Comparison of ENCODE assay signal across 8 cellular contexts in genomic region chr7:3399858-3400257, GRCh38.
DNase-seq lines count a peak whose midpoint lies in the region; ATAC-seq, FAIRE-seq and TF ChIP-seq lines count a peak whose summit lies in the region.

No MANE protein-coding gene starts in this region.

- no peak for FAIRE-seq in keratinocyte (lab: Jason Lieb, UNC)

- H4K20me1 ChIP-seq in keratinocyte (ENCODE audit: control insufficient read depth, extremely low read depth, insufficient read depth, low read length) = no peaks in the 10 kb centered on the region

- no peak overlapping the region for H3K4me2 ChIP-seq in keratinocyte (ENCODE audit: control insufficient read depth, extremely low read depth, insufficient read depth, low read depth, low read length)

- H3K9me3 Mint-ChIP-seq in Calu3 (ENCODE audit: low read depth, unreplicated experiment) (peaks cover 17% of the 10 kb centered on the region), mesothelial cell of epicardium (peaks cover 38% of the 10 kb centered on the region)
- no peaks in the 10 kb centered on the region for H3K9me3 Mint-ChIP-seq in effector memory CD8-positive, alpha-beta T cell

- no peaks in the 10 kb centered on the region for H3K9me1 ChIP-seq in keratinocyte (ENCODE audit: control insufficient read depth, extremely low read depth, insufficient read depth, low read length)

- TF ChIP-seq CTCF in Calu3 (IDR thresholded peaks at IDR 0.05; ENCODE audit: unreplicated experiment) (peak; percentile 47), keratinocyte (optimal IDR thresholded peaks at IDR 0.05 in 1 of 3, IDR thresholded peaks at IDR 0.05 in 1 of 3, conservative IDR thresholded peaks at IDR 0.05 in 1 of 3; ENCODE audit: extremely low read depth in 1 of 3, insufficient read depth in 2 of 3, low read length in 3 of 3) (peak; percentile 40 to 60 (median 48)), mesothelial cell of epicardium (IDR thresholded peaks at IDR 0.05; ENCODE audit: unreplicated experiment) (no peak)

- no TSS peak for BruUV-seq in Calu3 (replicated peaks; lab: Mats Ljungman, UMichigan)

- H3K36me3 Mint-ChIP-seq in Calu3 (ENCODE audit: insufficient read depth, unreplicated experiment) = no peaks in the 10 kb centered on the region
- H3K36me3 Mint-ChIP-seq in mesothelial cell of epicardium = peaks cover 30% of the 10 kb centered on the region
- H3K36me3 Mint-ChIP-seq in effector memory CD8-positive, alpha-beta T cell (ENCODE audit: insufficient read depth) = no peaks in the 10 kb centered on the region

- DNase-seq in Calu3 (peak; percentile 39), SW480 (ENCODE audit: low spot score) (peak; percentile 32), keratinocyte (ENCODE audit: low read depth, low spot score) (no peak), mesothelial cell of epicardium (ENCODE audit: low spot score in 2 of 2, unreplicated experiment in 2 of 2) (no peak), posterior cingulate gyrus (no peak)
- DNase-seq in effector memory CD8-positive, alpha-beta T cell = no peak

- no peaks in the 10 kb centered on the region for H3K36me3 ChIP-seq in keratinocyte (ENCODE audit: control insufficient read depth in 2 of 2, extremely low read depth in 1 of 2, insufficient read depth in 2 of 2, low read length in 2 of 2)

- dilution Hi-C loops in keratinocyte (cut with MboI; ENCODE audit: extremely low pct_ligation_motif_present, low sequenced_read_pairs) = no loop called here

- CTCF ChIA-PET in Calu3 (lab: Charles Lee) = interaction anchor here (0.6 to 1.1 kb wide), 4 partner anchors 97 to 713 kb away, joined by 3 to 4 read pairs (median 4); partner anchors contain the start of gene SDK1

- intact Hi-C loops in Calu3 (cut with micrococcal nuclease; ENCODE audit: unreplicated experiment) (loop anchor here (5.0 kb wide), 1 partner anchor 98 kb away; the partner anchor contains the start of gene SDK1), posterior cingulate gyrus (cut with DNase I) (no loop called here)

- H3K4me3 Mint-ChIP-seq in Calu3 (ENCODE audit: low read depth, unreplicated experiment) (no peak overlapping the region), mesothelial cell of epicardium (no peak overlapping the region)
- no peak overlapping the region for H3K4me3 Mint-ChIP-seq in effector memory CD8-positive, alpha-beta T cell

- ATAC-seq in HG03442 (IDR thresholded peaks at IDR 0.05; ENCODE audit: unreplicated experiment) (peak; percentile 43), GM19467 (IDR thresholded peaks at IDR 0.05; ENCODE audit: unreplicated experiment) (no peak)
- no peak for ATAC-seq in effector memory CD8-positive, alpha-beta T cell (replicated peaks)

- no peaks in the 10 kb centered on the region for H3K27me3 Mint-ChIP-seq in Calu3 (ENCODE audit: unreplicated experiment)
- peaks cover 8% of the 10 kb centered on the region for H3K27me3 Mint-ChIP-seq in mesothelial cell of epicardium (ENCODE audit: low read depth)
- H3K27me3 Mint-ChIP-seq in effector memory CD8-positive, alpha-beta T cell = peaks cover 57 to 76% of the 10 kb centered on the region in 2 donors

- H3K27ac ChIP-seq in keratinocyte (ENCODE audit: control insufficient read depth, insufficient read depth, low read length) = no peak overlapping the region

- no peaks in the 10 kb centered on the region for H3K9me3 ChIP-seq in keratinocyte (ENCODE audit: control insufficient read depth, low read depth, low read length)

- H2AFZ ChIP-seq in keratinocyte (ENCODE audit: control insufficient read depth, low read length) = no peak overlapping the region

- no peaks in the 10 kb centered on the region for H3K27me3 ChIP-seq in keratinocyte (ENCODE audit: control insufficient read depth, extremely low read depth, insufficient read depth, low read length)

- no peak overlapping the region for H3K27ac Mint-ChIP-seq in Calu3 (ENCODE audit: unreplicated experiment)
- no peak overlapping the region for H3K27ac Mint-ChIP-seq in mesothelial cell of epicardium
- no peak overlapping the region for H3K27ac Mint-ChIP-seq in effector memory CD8-positive, alpha-beta T cell

- no peak overlapping the region for H3K9ac ChIP-seq in keratinocyte (ENCODE audit: control insufficient read depth, extremely low read depth, insufficient read depth, low read length)

- H3K4me3 ChIP-seq in keratinocyte (ENCODE audit: control insufficient read depth in 2 of 3, extremely low read depth in 1 of 3, insufficient read depth in 2 of 3, low read depth in 1 of 3, low read length in 3 of 3) = no peak overlapping the region

- no peaks in the 10 kb centered on the region for H3K79me2 ChIP-seq in keratinocyte (ENCODE audit: control insufficient read depth, insufficient read depth, low read length)

- H3K4me1 ChIP-seq in keratinocyte (ENCODE audit: control insufficient read depth, extremely low read depth, insufficient read depth, low read length) = peaks cover 11% of the 10 kb centered on the region

- H3K4me1 Mint-ChIP-seq in Calu3 (ENCODE audit: low read depth, unreplicated experiment) (peaks cover 19% of the 10 kb centered on the region), mesothelial cell of epicardium (peaks cover 17% of the 10 kb centered on the region)
- H3K4me1 Mint-ChIP-seq in effector memory CD8-positive, alpha-beta T cell (ENCODE audit: low read depth in 2 of 2) = no peaks in the 10 kb centered on the region

Comparison
In these comparisons a context has a peak if more than half of its experiments do, and no peak if none do; other contexts are left out.
1. DNase-seq: peak in Calu3 (single experiment) and SW480 (single experiment); none in keratinocyte (single experiment), mesothelial cell of epicardium (0 of 2), effector memory CD8-positive, alpha-beta T cell (0 of 3) and posterior cingulate gyrus (0 of 10).